Comparison of ENCODE assay signal across 9 cellular contexts in genomic region chr6:102619585-102619984, GRCh38.
DNase-seq lines count a peak whose midpoint lies in the region; ATAC-seq and TF ChIP-seq lines count a peak whose summit lies in the region.
"Had no signal": no experiment of that assay in that cellular context is flagged by ENCODE, and none has a peak within 500 bp of the region (broad histone marks: within the 10 kb centered on the region; RNA-seq: fewer than 3 reads in every experiment).

No MANE protein-coding gene starts in this region.

- CTCF ChIA-PET in SK-N-SH (lab: Yijun Ruan, JAX), result interaction anchor here (0.6 to 2.6 kb wide), 7 partner anchors 10 to 1225 kb away, joined by 3 to 10 read pairs (median 3); no protein-coding TSS in a partner anchor

- no peaks in the 10 kb centered on the region for H3F3A ChIP-seq in SK-N-SH (replicated peaks; ENCODE audit: insufficient read depth)

- peak; percentile 69 for TF ChIP-seq RAD21 in SK-N-SH (IDR thresholded peaks at IDR 0.05; ENCODE audit: low read length)

- H3K4me3 ChIP-seq in SK-N-SH (ENCODE audit: low read depth in 2 of 2, low read length in 1 of 2), result no peak overlapping the region
- H3K4me3 ChIP-seq: esophagus squamous epithelium had no signal

- H3K9me2 ChIP-seq in SK-N-SH, result no peaks in the 10 kb centered on the region

- WGBS in SK-N-SH (ENCODE audit: low lambda C conversion rate), result 5% methylated on average over 2 of the region's 2 CpGs

- no peaks in the 10 kb centered on the region for H3K27me3 ChIP-seq in SK-N-SH (ENCODE audit: insufficient read depth)
- H3K27me3 ChIP-seq: esophagus squamous epithelium had no signal

- no peak overlapping the region for H3K4me2 ChIP-seq in SK-N-SH

- peak; percentile 28 for DNase-seq in DMS53 treated with DMSO at 0.1 percent for 48 hours (lab: John Stamatoyannopoulos, UW; ENCODE audit: unreplicated experiment)
- DNase-seq in SK-N-SH, result peak; percentile 10
- peak; percentile 31 for DNase-seq in left kidney (ENCODE audit: low read depth, low spot score)
- no peak for DNase-seq in activated CD4-positive, alpha-beta T cell treated with anti-CD3 and anti-CD28 coated beads, Interleukin-2, amount 50 U/mL, for 48 hours
- DNase-seq: esophagus squamous epithelium had no signal

- no peaks in the 10 kb centered on the region for H3K79me2 ChIP-seq in SK-N-SH (ENCODE audit: insufficient read depth)

- no peaks in the 10 kb centered on the region for H3K4me1 ChIP-seq in SK-N-SH (ENCODE audit: control insufficient read depth in 1 of 2, insufficient read depth in 2 of 2, low read depth in 1 of 2, low read length in 1 of 2)
- H3K4me1 ChIP-seq: esophagus squamous epithelium had no signal

- POLR2A ChIA-PET in SK-N-SH (lab: Yijun Ruan, JAX), result no interaction called here

- H3K9me3 ChIP-seq in SK-N-SH, result no peaks in the 10 kb centered on the region
- H3K9me3 ChIP-seq: esophagus squamous epithelium had no signal

- H3K36me3 ChIP-seq in SK-N-SH (replicated peaks in 1 of 2; ENCODE audit: control insufficient read depth in 1 of 2, insufficient read depth in 2 of 2, low read length in 1 of 2), result no peaks in the 10 kb centered on the region
- H3K36me3 ChIP-seq: esophagus squamous epithelium had no signal

- H4K20me1 ChIP-seq in SK-N-SH (ENCODE audit: insufficient read depth), result no peaks in the 10 kb centered on the region

- TF ChIP-seq EP300 in SK-N-SH (IDR thresholded peaks at IDR 0.05; ENCODE audit: borderline replicate concordance in 1 of 2, low read depth in 1 of 2, low read length in 1 of 2), result no peak

- ATAC-seq in HG02938 (IDR thresholded peaks at IDR 0.05; ENCODE audit: unreplicated experiment), result peak; percentile 66
- ATAC-seq in HG02642 (IDR thresholded peaks at IDR 0.05; ENCODE audit: poor library complexity, unreplicated experiment), result no peak
- no peak for ATAC-seq in HG02970 (IDR thresholded peaks at IDR 0.05; ENCODE audit: low FRiP score, unreplicated experiment)
- ATAC-seq in HG03571 (IDR thresholded peaks at IDR 0.05; ENCODE audit: unreplicated experiment), result no peak

- H3K9ac ChIP-seq in SK-N-SH, result no peak overlapping the region

- H2AFZ ChIP-seq in SK-N-SH (ENCODE audit: low read depth), result no peak overlapping the region

- peak; percentile 72 for TF ChIP-seq CTCF in SK-N-SH (IDR thresholded peaks at IDR 0.05)

- no peak overlapping the region for H3K27ac ChIP-seq in SK-N-SH (ENCODE audit: low read depth in 2 of 2, low read length in 1 of 2)
- H3K27ac ChIP-seq: esophagus squamous epithelium had no signal

TF ChIP-seq in SK-N-SH, 30 proteins besides CTCF, POLR2A, EP300 and RAD21:
- TF ChIP-seq SMC3 (IDR thresholded peaks at IDR 0.05; ENCODE audit: low read depth, low read length) (0 out of 2 replicates have a peak, but pooled peaks have one; percentile 11), GABPA (IDR thresholded peaks at IDR 0.05; ENCODE audit: low read depth) (no peak)

Comparison
In these comparisons a context has a peak if more than half of its experiments do, and no peak if none do; other contexts are left out.
1. DNase-seq: peak in DMS53 treated with DMSO at 0.1 percent for 48 hours (single experiment), SK-N-SH (single experiment) and left kidney (single experiment); none in activated CD4-positive, alpha-beta T cell treated with anti-CD3 and anti-CD28 coated beads, Interleukin-2, amount 50 U/mL, for 48 hours (0 of 2).